ENCODE assay signal across 2 cellular contexts in genomic region chr6:110885526-110885925, GRCh38.
TF ChIP-seq lines count a peak whose summit lies in the region.

No MANE protein-coding gene starts in this region.

TF ChIP-seq in IMR-90, 13 proteins besides CTCF, POLR2A, EP300 and RAD21:
- TF ChIP-seq NFE2L2 (IDR thresholded peaks at IDR 0.05; ENCODE audit: low read depth, low read length) = peak; percentile 64
- TF ChIP-seq SMC3 (IDR thresholded peaks at IDR 0.05; ENCODE audit: low read depth, low read length) = no peak

TF ChIP-seq in K562, 482 proteins besides CTCF, POLR2A, EP300 and RAD21:
- peak; percentile 48; the same call in 1 of the 2 replicates for TF ChIP-seq BACH1 (tag; IDR thresholded peaks at IDR 0.05)
- no peak for TF ChIP-seq ZBTB8A (IDR thresholded peaks at IDR 0.05; ENCODE audit: partially characterized antibody)
- peak; percentile 77 for TF ChIP-seq C11orf30 (IDR thresholded peaks at IDR 0.05; ENCODE audit: low read depth)
- peak; percentile 61; the same call in 1 of the 2 replicates for TF ChIP-seq MAFK (IDR thresholded peaks at IDR 0.05; ENCODE audit: low read length)
- TF ChIP-seq ESRRB (CRISPR knock-in tag; IDR thresholded peaks at IDR 0.05; ENCODE audit: borderline replicate concordance) = no peak
- peak; percentile 81 for TF ChIP-seq ZNF316 (IDR thresholded peaks at IDR 0.05)
- TF ChIP-seq MAFF (IDR thresholded peaks at IDR 0.05; ENCODE audit: low read length) = peak; percentile 44; the same call in 1 of the 2 replicates
- TF ChIP-seq XRCC4 (IDR thresholded peaks at IDR 0.05; ENCODE audit: extremely low read depth, insufficient read depth, insufficient read length) = no peak
- TF ChIP-seq NFE2 (IDR thresholded peaks at IDR 0.05; ENCODE audit: low read depth) = peak; percentile 56
- TF ChIP-seq ZNF395 (CRISPR knock-in tag; IDR thresholded peaks at IDR 0.05) = no peak
- peak; percentile 83 for TF ChIP-seq MAFG (tag; conservative IDR thresholded peaks at IDR 0.05)
- TF ChIP-seq NFATC3 (IDR thresholded peaks at IDR 0.05) = no peak
- peak; percentile 52 for TF ChIP-seq NFE2L1 (tag; IDR thresholded peaks at IDR 0.05; ENCODE audit: borderline replicate concordance, low read depth)
